ENCODE assay signal across 10 cellular contexts in genomic region chr1:170162385-170163226, GRCh38. TPM values are rescaled to one million over a fixed set of nuclear protein-coding genes. Genes with fewer than 3 reads are reported as not detected.
A peak's percentile ranks its signal among the peaks of the same experiment; 100 is the strongest.
DNase-seq lines count a peak whose midpoint lies in the region; ATAC-seq and TF ChIP-seq lines count a peak whose summit lies in the region.
"Had no signal": no experiment of that assay in that cellular context is flagged by ENCODE, and none has a peak within 500 bp of the region (broad histone marks: within the 10 kb centered on the region; RNA-seq: fewer than 3 reads in every experiment).

No MANE protein-coding gene starts in this region.

- H3K36me3 ChIP-seq in tibial nerve (no peaks in the 10 kb centered on the region), lower lobe of right lung (no peaks in the 10 kb centered on the region)
- H3K36me3 ChIP-seq: suprapubic skin had no signal

- DNase-seq in HT1080 (ENCODE audit: low read depth) = peak; percentile 80
- peak; percentile 87 to 91 for DNase-seq in cardiac fibroblast (ENCODE audit: low read depth in 2 of 2)
- DNase-seq in iris pigment epithelial cell (ENCODE audit: low read depth) = peak; percentile 91
- DNase-seq in tibial nerve (ENCODE audit: low spot score in 2 of 2) = peak; percentile 13 to 50
- DNase-seq in lower lobe of right lung = no peak
- no peak for DNase-seq in DMS53 (lab: John Stamatoyannopoulos, UW)
- DNase-seq in activated CD8-positive, alpha-beta T cell treated with anti-CD3 and anti-CD28 coated beads, Interleukin-2, amount 10 ng/mL, durations not matched to agents 7 days and 5 days = no peak
- no peak for DNase-seq in activated T-cell treated with anti-CD3 and anti-CD28 coated beads, Interleukin-2, amount 50 U/mL, for 4 hours
- DNase-seq: NCI-H2227 treated with DMSO at 0.1 percent for 48 hours had no signal

- H3K4me3 Mint-ChIP-seq in activated CD8-positive, alpha-beta T cell treated with anti-CD3 and anti-CD28 coated beads, Interleukin-2, amount 10 ng/mL, durations not matched to agents 7 days and 5 days = no peak overlapping the region
- no peak overlapping the region for H3K4me3 Mint-ChIP-seq in activated T-cell treated with anti-CD3 and anti-CD28 coated beads, Interleukin-2, amount 50 U/mL, for 4 hours

- CTCF ChIA-PET in activated CD8-positive, alpha-beta T cell treated with anti-CD3 and anti-CD28 coated beads, Interleukin-2, amount 10 ng/mL, durations not matched to agents 7 days and 5 days (lab: Charles Lee) = interaction anchor here (0.5 kb wide), 1 partner anchor 527 kb away, joined by 3 read pairs; no protein-coding TSS in a partner anchor

- intact Hi-C loops in lower lobe of right lung (cut with DNase I) = no loop called here

- no peak for TF ChIP-seq POLR2A in tibial nerve (IDR thresholded peaks at IDR 0.05)

- POLR2A ChIA-PET in activated CD8-positive, alpha-beta T cell treated with anti-CD3 and anti-CD28 coated beads, Interleukin-2, amount 10 ng/mL, durations not matched to agents 7 days and 5 days (lab: Charles Lee) = no interaction called here

- H3K9me3 Mint-ChIP-seq in activated CD8-positive, alpha-beta T cell treated with anti-CD3 and anti-CD28 coated beads, Interleukin-2, amount 10 ng/mL, durations not matched to agents 7 days and 5 days (ENCODE audit: insufficient read depth) = no peaks in the 10 kb centered on the region
- H3K9me3 Mint-ChIP-seq in activated T-cell treated with anti-CD3 and anti-CD28 coated beads, Interleukin-2, amount 50 U/mL, for 4 hours = peaks cover 3% of the 10 kb centered on the region

- H3K4me3 ChIP-seq in cardiac fibroblast (replicated peaks in 1 of 2; ENCODE audit: low read depth in 2 of 2, low read length in 2 of 2) (no peak overlapping the region), tibial nerve (no peak overlapping the region), lower lobe of right lung (no peak overlapping the region)
- H3K4me3 ChIP-seq: suprapubic skin had no signal

- WGBS in tibial nerve, 2 donors = 29% methylated on average over 8 of the region's 8 CpGs

- H3K27me3 ChIP-seq in tibial nerve = no peaks in the 10 kb centered on the region
- H3K27me3 ChIP-seq in lower lobe of right lung (ENCODE audit: low read depth) = no peaks in the 10 kb centered on the region
- H3K27me3 ChIP-seq: suprapubic skin had no signal

- H3K27ac ChIP-seq in tibial nerve = peak overlapping the region in 1 of 4 donors; percentile 32
- H3K27ac ChIP-seq in lower lobe of right lung = no peak overlapping the region
- H3K27ac ChIP-seq: suprapubic skin had no signal

- H3K4me1 ChIP-seq in tibial nerve (peaks cover 0 to 8% (median 0%) of the 10 kb centered on the region in 4 donors), lower lobe of right lung (no peaks in the 10 kb centered on the region)

- TF ChIP-seq EP300 in tibial nerve (IDR thresholded peaks at IDR 0.05) = no peak

- H3K36me3 Mint-ChIP-seq in activated CD8-positive, alpha-beta T cell treated with anti-CD3 and anti-CD28 coated beads, Interleukin-2, amount 10 ng/mL, durations not matched to agents 7 days and 5 days (ENCODE audit: low read depth) = no peaks in the 10 kb centered on the region
- H3K36me3 Mint-ChIP-seq in activated T-cell treated with anti-CD3 and anti-CD28 coated beads, Interleukin-2, amount 50 U/mL, for 4 hours (ENCODE audit: insufficient read depth) = no peaks in the 10 kb centered on the region

- no peaks in the 10 kb centered on the region for H3K27me3 Mint-ChIP-seq in activated CD8-positive, alpha-beta T cell treated with anti-CD3 and anti-CD28 coated beads, Interleukin-2, amount 10 ng/mL, durations not matched to agents 7 days and 5 days (ENCODE audit: low read depth)
- H3K27me3 Mint-ChIP-seq in activated T-cell treated with anti-CD3 and anti-CD28 coated beads, Interleukin-2, amount 50 U/mL, for 4 hours (ENCODE audit: low read depth) = peaks cover 4% of the 10 kb centered on the region

- no peak overlapping the region for H3K27ac Mint-ChIP-seq in activated CD8-positive, alpha-beta T cell treated with anti-CD3 and anti-CD28 coated beads, Interleukin-2, amount 10 ng/mL, durations not matched to agents 7 days and 5 days

- ATAC-seq in lower lobe of right lung = no peak
- ATAC-seq in activated CD8-positive, alpha-beta T cell treated with anti-CD3 and anti-CD28 coated beads, Interleukin-2, amount 10 ng/mL, durations not matched to agents 7 days and 5 days = no peak
- ATAC-seq in activated T-cell treated with anti-CD3 and anti-CD28 coated beads, Interleukin-2, amount 50 U/mL, for 4 hours = no peak

- H3K4me1 Mint-ChIP-seq in activated CD8-positive, alpha-beta T cell treated with anti-CD3 and anti-CD28 coated beads, Interleukin-2, amount 10 ng/mL, durations not matched to agents 7 days and 5 days (ENCODE audit: low read depth) = no peaks in the 10 kb centered on the region
- H3K4me1 Mint-ChIP-seq in activated T-cell treated with anti-CD3 and anti-CD28 coated beads, Interleukin-2, amount 50 U/mL, for 4 hours (ENCODE audit: low read depth) = no peaks in the 10 kb centered on the region

- TF ChIP-seq CTCF in cardiac fibroblast (IDR thresholded peaks at IDR 0.05; ENCODE audit: low read depth, low read length) (no peak), tibial nerve (IDR thresholded peaks at IDR 0.05) (no peak), lower lobe of right lung (IDR thresholded peaks at IDR 0.05) (no peak)

- H3K9me3 ChIP-seq in tibial nerve (no peaks in the 10 kb centered on the region), lower lobe of right lung (no peaks in the 10 kb centered on the region)
- H3K9me3 ChIP-seq: suprapubic skin had no signal

RNA-seq across cellular contexts. Expression of gene NTMT2, which starts 16.8 kb away (rescaled TPM):
- total RNA-seq in HT1080 (2014; rRNA removed; shearing (Covaris generic)) = not detected in 2 replicates
- polyA plus RNA-seq in HT1080 (2015; cell fraction: cytosol; rRNA removed) = not detected in 2 replicates
- not detected in 2 replicates for polyA plus RNA-seq in HT1080 (2015; cell fraction: nucleus; rRNA removed)
- total RNA-seq in tibial nerve (not detected), lower lobe of right lung (not detected)
- total RNA-seq in activated CD8-positive, alpha-beta T cell treated with anti-CD3 and anti-CD28 coated beads, Interleukin-2, amount 10 ng/mL, durations not matched to agents 7 days and 5 days = not detected
- total RNA-seq in activated T-cell treated with anti-CD3 and anti-CD28 coated beads, Interleukin-2, amount 50 U/mL, for 4 hours = not detected
- total RNA-seq: suprapubic skin had no signal

Comparison
In these comparisons a context has a peak if more than half of its experiments do, and no peak if none do; other contexts are left out.
1. DNase-seq: peak in HT1080 (single experiment), cardiac fibroblast (2 of 2), iris pigment epithelial cell (single experiment) and tibial nerve (2 of 2); none in lower lobe of right lung (single experiment), DMS53 (single experiment), activated CD8-positive, alpha-beta T cell treated with anti-CD3 and anti-CD28 coated beads, Interleukin-2, amount 10 ng/mL, durations not matched to agents 7 days and 5 days (single experiment) and activated T-cell treated with anti-CD3 and anti-CD28 coated beads, Interleukin-2, amount 50 U/mL, for 4 hours (single experiment).